In the genomic region with DNA sequence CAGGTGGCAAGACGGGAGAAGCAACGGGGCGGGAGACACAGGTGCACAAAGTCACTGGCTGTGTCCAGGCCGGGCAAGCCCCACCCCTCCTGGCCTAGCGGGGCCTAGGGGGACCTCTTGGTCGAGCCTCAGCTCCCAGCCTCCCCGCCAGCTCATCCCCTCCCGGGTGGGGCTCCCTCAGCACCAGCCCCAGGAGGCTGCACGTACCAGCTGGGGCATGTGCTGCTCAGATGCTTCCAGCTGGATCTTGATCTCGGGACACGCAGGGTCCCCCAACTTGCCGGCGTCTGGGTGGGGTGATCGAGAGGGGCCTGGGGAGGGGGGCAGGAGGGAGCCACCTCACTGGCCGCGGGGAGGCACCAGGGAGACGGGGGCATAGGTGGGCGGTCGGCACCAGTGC, we compare ENCODE assay signal across 19 cellular contexts.
A peak's percentile ranks its signal among the peaks of the same experiment; 100 is the strongest.
DNase-seq lines count a peak whose midpoint lies in the region; ATAC-seq, FAIRE-seq and TF ChIP-seq lines count a peak whose summit lies in the region.
"Had no signal": no experiment of that assay in that cellular context is flagged by ENCODE, and none has a peak within 500 bp of the region (broad histone marks: within the 10 kb centered on the region; RNA-seq: fewer than 3 reads in every experiment).

No MANE protein-coding gene starts in this region.

- H3K27ac ChIP-seq in HEK293 (ENCODE audit: extremely low read depth, low read depth, low read length) (no peak overlapping the region), K562 (ENCODE audit: extremely low read depth, low read depth, low read length) (no peak overlapping the region), osteoblast (ENCODE audit: low read depth, low read length) (no peak overlapping the region), mesendoderm (ENCODE audit: low read depth, low read length) (no peak overlapping the region)

- H3K4me1 ChIP-seq in HEK293 (ENCODE audit: control insufficient read depth, insufficient read depth, low read length) (no peaks in the 10 kb centered on the region), K562 (replicated peaks in 1 of 2; ENCODE audit: control insufficient read depth in 2 of 2, insufficient read depth in 2 of 2, low read length in 2 of 2) (peaks cover 0 to 66% of the 10 kb centered on the region in 2 experiments; a peak in 1 of 5 replicates), osteoblast (ENCODE audit: insufficient read depth, low read length) (no peaks in the 10 kb centered on the region), mesendoderm (ENCODE audit: control insufficient read depth, low read depth, low read length) (no peaks in the 10 kb centered on the region)

- CTCF ChIA-PET in HEK293 (lab: Yijun Ruan, JAX): interaction anchor here (0.7 kb wide), 1 partner anchor 226 kb away, joined by 3 read pairs; no protein-coding TSS in a partner anchor
- CTCF ChIA-PET in K562 (lab: Yijun Ruan, JAX; ENCODE audit: low intra/inter-chr PET ratio): no interaction called here

- H3K4me2 ChIP-seq in K562 (ENCODE audit: insufficient read depth, low read length) (no peak overlapping the region), osteoblast (ENCODE audit: insufficient read depth, low read length) (no peak overlapping the region), mesendoderm (ENCODE audit: low read length) (no peak overlapping the region)

- H3K9me3 ChIP-seq in HEK293 (ENCODE audit: control insufficient read depth, insufficient read depth, low read depth, low read length): no peaks in the 10 kb centered on the region
- H3K9me3 ChIP-seq in K562 (replicated peaks; ENCODE audit: control insufficient read depth, insufficient read depth, low read depth, low read length): no peaks in the 10 kb centered on the region
- H3K9me3 ChIP-seq in osteoblast (ENCODE audit: low read depth, low read length): no peaks in the 10 kb centered on the region

- H2BK120ac ChIP-seq in mesendoderm (ENCODE audit: low read depth, low read length): no peak overlapping the region

- WGBS in K562 (ENCODE audit: insufficient coverage, low coverage, missing lambda C conversion rate): 83% methylated on average over 13 of the region's 19 CpGs
- no CpG with 5 or more reads among the region's 19 CpGs for WGBS in mesendoderm (ENCODE audit: extremely low coverage, insufficient coverage, low lambda C conversion rate)

- BruUV-seq in K562 (replicated peaks; lab: Mats Ljungman, UMichigan): no TSS peak

- H3K36me3 ChIP-seq in HEK293 (ENCODE audit: control insufficient read depth in 2 of 2, insufficient read depth in 1 of 2, low read length in 2 of 2): no peaks in the 10 kb centered on the region
- H3K36me3 ChIP-seq in K562 (ENCODE audit: control insufficient read depth, insufficient read depth, low read length): peaks cover 20% of the 10 kb centered on the region
- no peaks in the 10 kb centered on the region for H3K36me3 ChIP-seq in osteoblast (ENCODE audit: insufficient read depth, low read length)
- H3K36me3 ChIP-seq in mesendoderm (ENCODE audit: control insufficient read depth, insufficient read depth, low read length): no peaks in the 10 kb centered on the region

- H4K5ac ChIP-seq in mesendoderm (ENCODE audit: low read length): no peak overlapping the region

- no peaks in the 10 kb centered on the region for H3K79me2 ChIP-seq in K562 (ENCODE audit: control insufficient read depth, insufficient read depth, low read length)
- no peaks in the 10 kb centered on the region for H3K79me2 ChIP-seq in osteoblast (ENCODE audit: insufficient read depth, low read length)
- H3K79me2 ChIP-seq in mesendoderm (ENCODE audit: control insufficient read depth, insufficient read depth, low read length): no peaks in the 10 kb centered on the region

- no peak overlapping the region for H2AFZ ChIP-seq in K562 (ENCODE audit: low read depth, low read length)
- H2AFZ ChIP-seq in osteoblast (ENCODE audit: low read length): no peak overlapping the region

- H2BK15ac ChIP-seq in mesendoderm (replicated peaks; ENCODE audit: low read depth): no peak overlapping the region

- H3K27me3 ChIP-seq in K562 (ENCODE audit: control insufficient read depth in 2 of 2, insufficient read depth in 2 of 2, low read length in 2 of 2) (no peaks in the 10 kb centered on the region), osteoblast (ENCODE audit: insufficient read depth, low read length) (peaks cover 4% of the 10 kb centered on the region), mesendoderm (ENCODE audit: insufficient read depth, low read length, poor library complexity) (no peaks in the 10 kb centered on the region)

- H4K20me1 ChIP-seq in K562 (replicated peaks; ENCODE audit: control insufficient read depth, insufficient read depth, low read length) (peaks cover 10% of the 10 kb centered on the region), osteoblast (ENCODE audit: insufficient read depth, low read length) (no peaks in the 10 kb centered on the region)

- no peaks in the 10 kb centered on the region for H3K79me1 ChIP-seq in mesendoderm (ENCODE audit: low read length)

- in situ Hi-C loops in K562 (cut with MboI): no loop called here

- TF ChIP-seq EP300 in K562 (IDR thresholded peaks at IDR 0.05; ENCODE audit: low read length): no peak

- DNase-seq in RPMI8226: peak; percentile 34
- DNase-seq in K562 (ENCODE audit: extremely low read depth in 1 of 4, low spot score in 3 of 4): peak in 1 of 4 experiments; percentile 35
- DNase-seq in iPS-NIHi11 (ENCODE audit: low spot score): peak; percentile 26
- no peak for DNase-seq in left ventricle myocardium superior
- no peak for DNase-seq in osteoblast (ENCODE audit: insufficient read length, low spot score, missing footprints)
- DNase-seq in mesendoderm: no peak
- no peak for DNase-seq in UCSD-AML1 (lab: John Stamatoyannopoulos, UW; ENCODE audit: unreplicated experiment)
- DNase-seq: C1 segment of cervical spinal cord; Calu3; CD4-positive, alpha-beta memory T cell; COR-L47; DMS53; DMS79 treated with DMSO at 0.1 percent for 48 hours; GF-D8; GOT3; H7; HCEC 1CT had no signal

- no peak overlapping the region for H3K23ac ChIP-seq in mesendoderm (ENCODE audit: low read length)

- no peak for FAIRE-seq in K562 (lab: Jason Lieb, UNC)
- FAIRE-seq: GM12891 had no signal

- H3K9ac ChIP-seq in K562 (ENCODE audit: insufficient read depth in 1 of 2, low read depth in 2 of 2, low read length in 2 of 2): peak overlapping the region in 1 of 2 experiments; percentile 51; a peak in 1 of 4 replicates
- no peak overlapping the region for H3K9ac ChIP-seq in mesendoderm (ENCODE audit: low read length)

- POLR2A ChIA-PET in HEK293 (lab: Yijun Ruan, JAX) (no interaction called here), K562 (lab: Yijun Ruan, JAX) (interaction anchor here (0.5 kb wide), 1 partner anchor 350 kb away, joined by 3 read pairs; no protein-coding TSS in a partner anchor)

- no peak for ATAC-seq in K562
- no peak for ATAC-seq in left ventricle myocardium superior

- no peak overlapping the region for H4K8ac ChIP-seq in mesendoderm (ENCODE audit: low read depth, low read length)

- H3K18ac ChIP-seq in mesendoderm (ENCODE audit: low read length): no peak overlapping the region

- H3K9me1 ChIP-seq in K562 (ENCODE audit: control insufficient read depth, insufficient read depth, low read length): no peaks in the 10 kb centered on the region

- H3K4me3 ChIP-seq in HEK293 (ENCODE audit: low read depth, low read length): no peak overlapping the region
- no peak overlapping the region for H3K4me3 ChIP-seq in K562
- H3K4me3 ChIP-seq in osteoblast (ENCODE audit: insufficient read depth, low read length): no peak overlapping the region
- H3K4me3 ChIP-seq in mesendoderm (ENCODE audit: low read length): no peak overlapping the region

- TF ChIP-seq RAD21 in K562 (CRISPR knock-in tag; conservative IDR thresholded peaks at IDR 0.05 in 1 of 2, IDR thresholded peaks at IDR 0.05 in 1 of 2): no peak

- no peak for TF ChIP-seq POLR2A in K562 (conservative IDR thresholded peaks at IDR 0.05)

- TF ChIP-seq CTCF in HEK293 (tag by site-specific recombination; IDR thresholded peaks at IDR 0.05): no peak
- TF ChIP-seq CTCF in K562 (IDR thresholded peaks at IDR 0.05 in 2 of 3, conservative IDR thresholded peaks at IDR 0.05 in 1 of 3; ENCODE audit: insufficient read depth in 2 of 3, low read depth in 1 of 3, low read length in 3 of 3): no peak
- no peak for TF ChIP-seq CTCF in osteoblast (IDR thresholded peaks at IDR 0.05; ENCODE audit: extremely low read depth, low read depth, low read length)

- no peak overlapping the region for H2BK5ac ChIP-seq in mesendoderm (ENCODE audit: low read length)

- no peak overlapping the region for H3K4ac ChIP-seq in mesendoderm (ENCODE audit: low read depth, low read length)

- H2AK5ac ChIP-seq in mesendoderm (ENCODE audit: low read length): no peak overlapping the region

- H3K56ac ChIP-seq in mesendoderm (ENCODE audit: low read length): no peak overlapping the region

- intact Hi-C loops in K562 (cut with micrococcal nuclease): loop anchor here (10.0 kb wide), 1 partner anchor 83 kb away; no protein-coding TSS in a partner anchor
- intact Hi-C loops in left ventricle myocardium superior (cut with micrococcal nuclease): no loop called here

TF ChIP-seq in HEK293, 187 proteins besides CTCF, POLR2A, EP300 and RAD21:
- TF ChIP-seq ZNF302 (tag by site-specific recombination; IDR thresholded peaks at IDR 0.05; ENCODE audit: low read depth) (no peak), KLF1 (tag by site-specific recombination; IDR thresholded peaks at IDR 0.05) (peak; percentile 57; the same call in 1 of the 2 replicates)

TF ChIP-seq in K562, 482 proteins besides CTCF, POLR2A, EP300 and RAD21 (continues in another document):
- no peak for TF ChIP-seq PRPF4 (IDR thresholded peaks at IDR 0.05; ENCODE audit: insufficient read depth, low read depth, low read length, poor library complexity, severe bottlenecking)
- TF ChIP-seq EGR1 (conservative IDR thresholded peaks at IDR 0.05): no peak
- TF ChIP-seq POLR2G (IDR thresholded peaks at IDR 0.05; ENCODE audit: low read depth, low read length): 0 out of 2 replicates have a peak, but pooled peaks have one; percentile 8
- TF ChIP-seq POLR2AphosphoS5 (IDR thresholded peaks at IDR 0.05; ENCODE audit: control insufficient read depth, insufficient read depth, low read depth, low read length): no peak
- TF ChIP-seq, protein P1, sequence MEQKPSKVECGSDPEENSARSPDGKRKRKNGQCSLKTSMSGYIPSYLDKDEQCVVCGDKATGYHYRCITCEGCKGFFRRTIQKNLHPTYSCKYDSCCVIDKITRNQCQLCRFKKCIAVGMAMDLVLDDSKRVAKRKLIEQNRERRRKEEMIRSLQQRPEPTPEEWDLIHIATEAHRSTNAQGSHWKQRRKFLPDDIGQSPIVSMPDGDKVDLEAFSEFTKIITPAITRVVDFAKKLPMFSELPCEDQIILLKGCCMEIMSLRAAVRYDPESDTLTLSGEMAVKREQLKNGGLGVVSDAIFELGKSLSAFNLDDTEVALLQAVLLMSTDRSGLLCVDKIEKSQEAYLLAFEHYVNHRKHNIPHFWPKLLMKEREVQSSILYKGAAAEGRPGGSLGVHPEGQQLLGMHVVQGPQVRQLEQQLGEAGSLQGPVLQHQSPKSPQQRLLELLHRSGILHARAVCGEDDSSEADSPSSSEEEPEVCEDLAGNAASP (IDR thresholded peaks at IDR 0.05): no peak
- TF ChIP-seq ZNF282 (CRISPR knock-in tag; IDR thresholded peaks at IDR 0.05): no peak
- TF ChIP-seq NR2C2 (CRISPR knock-in tag; IDR thresholded peaks at IDR 0.05): no peak
- TF ChIP-seq NR2C2 (tag; IDR thresholded peaks at IDR 0.05): no peak
- TF ChIP-seq SMAD4 (CRISPR knock-in tag; conservative IDR thresholded peaks at IDR 0.05): no peak

Comparison
In these comparisons a context has a peak if more than half of its experiments do, and no peak if none do; other contexts are left out.
1. DNase-seq: peak in RPMI8226 (single experiment) and iPS-NIHi11 (single experiment); none in left ventricle myocardium superior (single experiment), osteoblast (single experiment), mesendoderm (single experiment) and UCSD-AML1 (single experiment).